Comparison of ENCODE assay signal across 11 cellular contexts in genomic region chr9:106284300-106284699, GRCh38.
A peak's percentile ranks its signal among the peaks of the same experiment; 100 is the strongest.
DNase-seq lines count a peak whose midpoint lies in the region; ATAC-seq, FAIRE-seq and TF ChIP-seq lines count a peak whose summit lies in the region.
"Had no signal": no experiment of that assay in that cellular context is flagged by ENCODE, and none has a peak within 500 bp of the region (broad histone marks: within the 10 kb centered on the region; RNA-seq: fewer than 3 reads in every experiment).

No MANE protein-coding gene starts in this region.

- no peak for TF ChIP-seq POLR2A in H54 (IDR thresholded peaks at IDR 0.05; ENCODE audit: low read depth, low read length)

- no peaks in the 10 kb centered on the region for H4K20me1 ChIP-seq in SK-N-SH (ENCODE audit: insufficient read depth)

- no peaks in the 10 kb centered on the region for H3K36me3 ChIP-seq in SK-N-SH (replicated peaks in 1 of 2; ENCODE audit: control insufficient read depth in 1 of 2, insufficient read depth in 2 of 2, low read length in 1 of 2)
- H3K36me3 ChIP-seq in tibial artery = no peaks in the 10 kb centered on the region

- ATAC-seq in GM21717 (IDR thresholded peaks at IDR 0.05; ENCODE audit: unreplicated experiment) (no peak), HG02981 (IDR thresholded peaks at IDR 0.05; ENCODE audit: unreplicated experiment) (no peak)
- ATAC-seq: naive thymus-derived CD8-positive, alpha-beta T cell had no signal

- H3K79me2 ChIP-seq in SK-N-SH (ENCODE audit: insufficient read depth) = no peaks in the 10 kb centered on the region

- H3K9me2 ChIP-seq in SK-N-SH = no peaks in the 10 kb centered on the region

- TF ChIP-seq CTCF in AG04449 (IDR thresholded peaks at IDR 0.05; ENCODE audit: insufficient read depth, low read length, missing control alignments) (peak; percentile 33), SK-N-SH (IDR thresholded peaks at IDR 0.05) (no peak; the same call in 1 of the 2 replicates), tibial artery (IDR thresholded peaks at IDR 0.05) (no peak)

- H3K9ac ChIP-seq in SK-N-SH = no peak overlapping the region

- 35% methylated on average over 4 of the region's 4 CpGs for WGBS in SK-N-SH (ENCODE audit: low lambda C conversion rate)

- CTCF ChIA-PET in AG04449 (lab: Yijun Ruan, JAX) = no interaction called here
- CTCF ChIA-PET in SK-N-SH (lab: Yijun Ruan, JAX) = interaction anchor here (1.0 to 2.7 kb wide), 11 partner anchors 16 to 888 kb away, joined by 3 to 14 read pairs (median 4); partner anchors contain the start of gene ZNF462

- H3K4me3 ChIP-seq in AG04449 (ENCODE audit: low read depth, low read length) (no peak overlapping the region), SK-N-SH (ENCODE audit: low read depth in 2 of 2, low read length in 1 of 2) (no peak overlapping the region), tibial artery (no peak overlapping the region)

- intact Hi-C loops in tibial artery (cut with DNase I; ENCODE audit: low total_unique reads) = no loop called here

- peak; percentile 66 for FAIRE-seq in H54 (lab: Jason Lieb, UNC)

- H3F3A ChIP-seq in SK-N-SH (replicated peaks; ENCODE audit: insufficient read depth) = no peaks in the 10 kb centered on the region

- TF ChIP-seq EP300 in SK-N-SH (IDR thresholded peaks at IDR 0.05; ENCODE audit: borderline replicate concordance in 1 of 2, low read depth in 1 of 2, low read length in 1 of 2) = no peak

- peaks cover 0 to 25% of the 10 kb centered on the region in 2 experiments; a peak in 2 of 4 replicates for H3K4me1 ChIP-seq in SK-N-SH (ENCODE audit: control insufficient read depth in 1 of 2, insufficient read depth in 2 of 2, low read depth in 1 of 2, low read length in 1 of 2)
- peaks cover 0 to 9% (median 1%) of the 10 kb centered on the region in 4 donors for H3K4me1 ChIP-seq in tibial artery

- H3K9me3 ChIP-seq in SK-N-SH = no peaks in the 10 kb centered on the region
- no peaks in the 10 kb centered on the region for H3K9me3 ChIP-seq in tibial artery

- peak; percentile 52 for TF ChIP-seq RAD21 in SK-N-SH (IDR thresholded peaks at IDR 0.05; ENCODE audit: low read length)

- peak overlapping the region in 1 of 2 experiments; percentile 76; a peak in 2 of 4 replicates for H3K27ac ChIP-seq in SK-N-SH (ENCODE audit: low read depth in 2 of 2, low read length in 1 of 2)
- no peak overlapping the region for H3K27ac ChIP-seq in tibial artery

- H3K4me2 ChIP-seq in SK-N-SH = no peak overlapping the region

- no peaks in the 10 kb centered on the region for H3K27me3 ChIP-seq in SK-N-SH (ENCODE audit: insufficient read depth)
- H3K27me3 ChIP-seq in tibial artery = no peaks in the 10 kb centered on the region

- DNase-seq in AG04449 (ENCODE audit: low read depth, low spot score) = no peak
- DNase-seq in H54 (ENCODE audit: insufficient read length, low spot score) = no peak
- peak; percentile 46 for DNase-seq in SK-N-SH
- DNase-seq in inferior parietal cortex (ENCODE audit: extremely low spot score) = peak; percentile 34
- DNase-seq in tibial artery = no peak
- DNase-seq in SW 1271 (lab: John Stamatoyannopoulos, UW) = no peak
- DNase-seq: KG1; naive thymus-derived CD8-positive, alpha-beta T cell; stimulated activated CD4-positive, alpha-beta T cell treated with anti-CD3 and anti-CD28 coated beads, Interleukin-1b, Interleukin-23, amount 100 ng/mL, for 48 hours had no signal

- POLR2A ChIA-PET in AG04449 (lab: Yijun Ruan, JAX) (no interaction called here), SK-N-SH (lab: Yijun Ruan, JAX) (no interaction called here)

- H2AFZ ChIP-seq in SK-N-SH (ENCODE audit: low read depth) = no peak overlapping the region

TF ChIP-seq in SK-N-SH, 30 proteins besides CTCF, POLR2A, EP300 and RAD21:
- no peak for TF ChIP-seq RFX5 (IDR thresholded peaks at IDR 0.05; ENCODE audit: low read length)
- no peak for TF ChIP-seq FOXM1 (IDR thresholded peaks at IDR 0.05; ENCODE audit: low read depth)
- no peak for TF ChIP-seq USF1 (IDR thresholded peaks at IDR 0.05; ENCODE audit: borderline replicate concordance, low read depth)
- peak; percentile 21; the same call in 1 of the 2 replicates for TF ChIP-seq SMC3 (IDR thresholded peaks at IDR 0.05; ENCODE audit: low read depth, low read length)
- TF ChIP-seq TEAD4 (IDR thresholded peaks at IDR 0.05; ENCODE audit: borderline replicate concordance, insufficient read depth) = no peak
- TF ChIP-seq FOXJ3 (CRISPR knock-in tag; IDR thresholded peaks at IDR 0.05) = no peak
TF ChIP-seq in SK-N-SH: peak in this region for 1.

Comparison
In these comparisons a context has a peak if more than half of its experiments do, and no peak if none do; other contexts are left out.
1. DNase-seq: peak in SK-N-SH (single experiment) and inferior parietal cortex (single experiment); none in AG04449 (single experiment), H54 (single experiment), tibial artery (0 of 2) and SW 1271 (0 of 2).